ENCODE assay signal across 13 cellular contexts in the genomic region with DNA sequence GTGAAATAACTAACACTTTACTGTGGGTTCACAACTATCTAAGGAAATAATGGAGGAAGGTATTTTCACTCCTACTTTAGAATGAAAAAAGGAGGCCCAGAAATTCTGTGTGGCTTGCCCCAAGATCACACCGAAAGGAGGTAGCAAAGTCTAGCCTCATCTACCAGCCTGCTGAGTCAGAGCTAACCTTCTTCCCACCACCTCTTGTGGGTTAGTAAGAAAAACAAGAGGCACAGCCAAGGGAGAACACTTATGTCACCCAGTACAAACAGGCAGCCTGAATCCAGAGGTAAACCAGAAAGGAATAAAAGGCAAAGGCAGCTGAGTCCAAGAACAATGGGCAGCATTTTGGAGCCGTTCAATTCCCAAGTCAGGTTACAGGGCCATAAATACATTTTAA.
DNase-seq lines count a peak whose midpoint lies in the region; ATAC-seq, FAIRE-seq and TF ChIP-seq lines count a peak whose summit lies in the region.
"Had no signal": no experiment of that assay in that cellular context is flagged by ENCODE, and none has a peak within 500 bp of the region (broad histone marks: within the 10 kb centered on the region; RNA-seq: fewer than 3 reads in every experiment).

No MANE protein-coding gene starts in this region.

- H3K9me3 ChIP-seq in smooth muscle cell (replicated peaks; ENCODE audit: low read depth) = no peaks in the 10 kb centered on the region
- H3K9me3 ChIP-seq: thoracic aorta had no signal

- H3K9me3 Mint-ChIP-seq in immature natural killer cell (peaks cover 0 to 20% (median 2%) of the 10 kb centered on the region in 6 donors), GM23338 (peaks cover 6% of the 10 kb centered on the region)
- peaks cover 3% of the 10 kb centered on the region for H3K9me3 Mint-ChIP-seq in activated T-cell treated with anti-CD3 and anti-CD28 coated beads, Interleukin-2, amount 50 U/mL, for 4 hours

- H3K4me1 ChIP-seq in smooth muscle cell (ENCODE audit: low read depth) = no peaks in the 10 kb centered on the region
- no peaks in the 10 kb centered on the region for H3K4me1 ChIP-seq in GM23338 (ENCODE audit: insufficient read depth)

- no peak for FAIRE-seq in bronchial epithelial cell (lab: Jason Lieb, UNC)

- no peaks in the 10 kb centered on the region for H3K36me3 Mint-ChIP-seq in immature natural killer cell
- H3K36me3 Mint-ChIP-seq in activated T-cell treated with anti-CD3 and anti-CD28 coated beads, Interleukin-2, amount 50 U/mL, for 4 hours (ENCODE audit: insufficient read depth) = no peaks in the 10 kb centered on the region
- no peaks in the 10 kb centered on the region; the same call in 2 of the 3 replicates for H3K36me3 Mint-ChIP-seq in GM23338 (ENCODE audit: low read depth)

- H3K27me3 ChIP-seq in bronchial epithelial cell (ENCODE audit: control insufficient read depth, insufficient read depth, low read length) (no peaks in the 10 kb centered on the region), smooth muscle cell (ENCODE audit: low read depth) (peaks cover 4% of the 10 kb centered on the region), GM23338 (ENCODE audit: insufficient read depth) (no peaks in the 10 kb centered on the region)

- ATAC-seq in GM19043 (IDR thresholded peaks at IDR 0.05; ENCODE audit: low read depth, unreplicated experiment) (peak; percentile 9), HG03460 (IDR thresholded peaks at IDR 0.05; ENCODE audit: unreplicated experiment) (peak; percentile 40), HG03565 (IDR thresholded peaks at IDR 0.05; ENCODE audit: unreplicated experiment) (no peak), GM23338 (no peak)
- ATAC-seq in activated T-cell treated with anti-CD3 and anti-CD28 coated beads, Interleukin-2, amount 50 U/mL, for 4 hours = no peak

- peak; percentile 92 for DNase-seq in bronchial epithelial cell (ENCODE audit: low read depth)
- DNase-seq in smooth muscle cell (lab: John Stamatoyannopoulos, UW; ENCODE audit: unreplicated experiment) = no peak
- DNase-seq in immature natural killer cell = no peak
- no peak for DNase-seq in activated T-cell treated with anti-CD3 and anti-CD28 coated beads, Interleukin-2, amount 50 U/mL, for 4 hours
- DNase-seq in GM23338 (ENCODE audit: low spot score) = no peak
- DNase-seq: activated naive CD4-positive, alpha-beta T cell; NCI-H1105 treated with DMSO at 0.1 percent for 48 hours; retina had no signal

- no peak for TF ChIP-seq CTCF in bronchial epithelial cell (IDR thresholded peaks at IDR 0.05; ENCODE audit: insufficient read depth, low read length, severe bottlenecking)
- TF ChIP-seq CTCF in smooth muscle cell (IDR thresholded peaks at IDR 0.05; ENCODE audit: borderline replicate concordance, insufficient read depth, poor library complexity, severe bottlenecking) = no peak
- TF ChIP-seq CTCF in GM23338 (conservative IDR thresholded peaks at IDR 0.05; ENCODE audit: low read depth in 2 of 2) = no peak

- H4K20me1 ChIP-seq in smooth muscle cell (ENCODE audit: low read depth) = no peaks in the 10 kb centered on the region
- H4K20me1 ChIP-seq in GM23338 (replicated peaks; ENCODE audit: insufficient read depth) = no peaks in the 10 kb centered on the region

- H2AFZ ChIP-seq in smooth muscle cell (ENCODE audit: low read depth) (no peak overlapping the region), GM23338 (no peak overlapping the region)

- H3K4me3 ChIP-seq in bronchial epithelial cell (ENCODE audit: low read depth, low read length) = no peak overlapping the region
- H3K4me3 ChIP-seq in smooth muscle cell = no peak overlapping the region
- no peak overlapping the region for H3K4me3 ChIP-seq in GM23338
- H3K4me3 ChIP-seq: thoracic aorta had no signal

- H3K36me3 ChIP-seq in bronchial epithelial cell (ENCODE audit: control insufficient read depth, insufficient read depth, low read length) (no peaks in the 10 kb centered on the region), smooth muscle cell (ENCODE audit: low read depth) (no peaks in the 10 kb centered on the region), GM23338 (ENCODE audit: insufficient read depth) (no peaks in the 10 kb centered on the region)
- H3K36me3 ChIP-seq: thoracic aorta had no signal

- 67% methylated on average over 2 of the region's 2 CpGs for WGBS in smooth muscle cell (ENCODE audit: low lambda C conversion rate)

- H3K9ac ChIP-seq in smooth muscle cell (ENCODE audit: low read depth) = no peak overlapping the region

- H3K4me2 ChIP-seq in smooth muscle cell (no peak overlapping the region), GM23338 (no peak overlapping the region)

- H3F3A ChIP-seq in smooth muscle cell (ENCODE audit: low read depth) (no peaks in the 10 kb centered on the region), GM23338 (replicated peaks; ENCODE audit: low read depth) (no peaks in the 10 kb centered on the region)

- no peak overlapping the region for H3K27ac Mint-ChIP-seq in immature natural killer cell
- no peak overlapping the region for H3K27ac Mint-ChIP-seq in GM23338

- H3K79me2 ChIP-seq in smooth muscle cell (ENCODE audit: low read depth) (no peaks in the 10 kb centered on the region), GM23338 (replicated peaks; ENCODE audit: insufficient read depth) (no peaks in the 10 kb centered on the region)

- H3K4me1 Mint-ChIP-seq in immature natural killer cell (no peaks in the 10 kb centered on the region), GM23338 (no peaks in the 10 kb centered on the region)
- H3K4me1 Mint-ChIP-seq in activated T-cell treated with anti-CD3 and anti-CD28 coated beads, Interleukin-2, amount 50 U/mL, for 4 hours (ENCODE audit: low read depth) = no peaks in the 10 kb centered on the region

- peaks cover 0 to 2% (median 0%) of the 10 kb centered on the region in 3 donors for H3K27me3 Mint-ChIP-seq in immature natural killer cell (ENCODE audit: low read depth in 3 of 3)
- H3K27me3 Mint-ChIP-seq in activated T-cell treated with anti-CD3 and anti-CD28 coated beads, Interleukin-2, amount 50 U/mL, for 4 hours (ENCODE audit: low read depth) = no peaks in the 10 kb centered on the region
- H3K27me3 Mint-ChIP-seq in GM23338 (ENCODE audit: insufficient read depth, low read depth, poor library complexity) = peaks cover under 1% of the 10 kb centered on the region

- H3K27ac ChIP-seq in smooth muscle cell (ENCODE audit: low read depth) (peak overlapping the region; percentile 74), GM23338 (ENCODE audit: low read depth) (no peak overlapping the region)
- H3K27ac ChIP-seq: HL-60, thoracic aorta had no signal

- H3K4me3 Mint-ChIP-seq in immature natural killer cell (no peak overlapping the region), GM23338 (no peak overlapping the region)
- no peak overlapping the region for H3K4me3 Mint-ChIP-seq in activated T-cell treated with anti-CD3 and anti-CD28 coated beads, Interleukin-2, amount 50 U/mL, for 4 hours

- no peaks in the 10 kb centered on the region for H3K9me2 ChIP-seq in GM23338 (ENCODE audit: insufficient read depth)

TF ChIP-seq in GM23338, 12 proteins besides CTCF, POLR2A, EP300 and RAD21:
- TF ChIP-seq STAT1 (IDR thresholded peaks at IDR 0.05; ENCODE audit: unreplicated experiment) = no peak

Comparison
In these comparisons a context has a peak if more than half of its experiments do, and no peak if none do; other contexts are left out.
1. ATAC-seq: peak in GM19043 (single experiment) and HG03460 (single experiment); none in HG03565 (single experiment), activated T-cell treated with anti-CD3 and anti-CD28 coated beads, Interleukin-2, amount 50 U/mL, for 4 hours (0 of 2) and GM23338 (single experiment).